ENCODE assay signal across 9 cellular contexts in genomic region chr6:22954749-22955385, GRCh38.
DNase-seq lines count a peak whose midpoint lies in the region; ATAC-seq and TF ChIP-seq lines count a peak whose summit lies in the region.
"Had no signal": no experiment of that assay in that cellular context is flagged by ENCODE, and none has a peak within 500 bp of the region (broad histone marks: within the 10 kb centered on the region; RNA-seq: fewer than 3 reads in every experiment).

No MANE protein-coding gene starts in this region.

- dilution Hi-C loops in mammary epithelial cell (cut with HindIII; ENCODE audit: low sequenced_read_pairs) = no loop called here

- peak overlapping the region; percentile 58 for H2AFZ ChIP-seq in mammary epithelial cell (ENCODE audit: low read depth, low read length)
- H2AFZ ChIP-seq in neuronal stem cell (ENCODE audit: low read length) = peak overlapping the region; percentile 62

- no peaks in the 10 kb centered on the region for H3K79me2 ChIP-seq in mammary epithelial cell (ENCODE audit: insufficient read depth, low read length)

- H2BK120ac ChIP-seq in neuronal stem cell (ENCODE audit: low read depth, low read length) = no peak overlapping the region

- BruUV-seq in mammary epithelial cell (replicated peaks; lab: Mats Ljungman, UMichigan) = no TSS peak

- no peak overlapping the region for H3K14ac ChIP-seq in neuronal stem cell (ENCODE audit: low read length)

- no peaks in the 10 kb centered on the region for H3K9me3 ChIP-seq in mammary epithelial cell (replicated peaks; ENCODE audit: insufficient read depth, low read length)
- peaks cover 0 to 5% of the 10 kb centered on the region in 2 donors for H3K9me3 ChIP-seq in neuronal stem cell (replicated peaks in 1 of 2; ENCODE audit: control insufficient read depth in 2 of 2, insufficient read depth in 1 of 2, low read depth in 1 of 2, low read length in 2 of 2)

- no peaks in the 10 kb centered on the region for H3K79me1 ChIP-seq in neuronal stem cell (ENCODE audit: low read depth, low read length)

- intact Hi-C loops in mammary epithelial cell (cut with micrococcal nuclease) = no loop called here

- WGBS in mammary epithelial cell (ENCODE audit: low coverage, missing lambda C conversion rate) = 19% methylated on average over 5 of the region's 5 CpGs
- WGBS in neuronal stem cell (ENCODE audit: extremely low coverage in 2 of 2, insufficient read length in 2 of 2, insufficient replicate concordance in 1 of 2), 2 donors = no CpG with 5 or more reads among the region's 5 CpGs

- DNase-seq in COLO829 (ENCODE audit: low spot score) = peak; percentile 4
- no peak for DNase-seq in LNCaP clone FGC (ENCODE audit: low read depth)
- peak; percentile 0 for DNase-seq in mammary epithelial cell
- no peak for DNase-seq in neuronal stem cell (ENCODE audit: low spot score)
- no peak for DNase-seq in stimulated activated CD4-positive, alpha-beta T cell treated with anti-CD3 and anti-CD28 coated beads, Interleukin-4, amount 100 ng/mL, for 24 hours
- DNase-seq in germinal center (ENCODE audit: low spot score) = no peak
- DNase-seq in AML-193 (lab: John Stamatoyannopoulos, UW) = no peak

- in situ Hi-C loops in mammary epithelial cell (cut with MboI; ENCODE audit: low sequenced_read_pairs in 2 of 2) = no loop called here

- H4K8ac ChIP-seq in neuronal stem cell (ENCODE audit: low read depth, low read length) = no peak overlapping the region

- peak overlapping the region; percentile 75 for H3K4me2 ChIP-seq in mammary epithelial cell (ENCODE audit: insufficient read depth, low read depth, low read length)
- no peak overlapping the region for H3K4me2 ChIP-seq in neuronal stem cell (ENCODE audit: insufficient read depth, low read length, poor library complexity, severe bottlenecking)

- H4K91ac ChIP-seq in neuronal stem cell (ENCODE audit: low read depth, low read length, poor library complexity) = no peak overlapping the region

- H3K36me3 ChIP-seq in mammary epithelial cell (ENCODE audit: insufficient read depth, low read length) (no peaks in the 10 kb centered on the region), neuronal stem cell (replicated peaks in 1 of 2; ENCODE audit: control insufficient read depth in 2 of 2, insufficient read depth in 2 of 2, low read length in 2 of 2) (no peaks in the 10 kb centered on the region)

- CTCF ChIA-PET in mammary epithelial cell (lab: Charles Lee; ENCODE audit: low non-redundant PET) = no interaction called here

- no peak overlapping the region for H2BK12ac ChIP-seq in neuronal stem cell (ENCODE audit: low read length)

- no peaks in the 10 kb centered on the region for H4K20me1 ChIP-seq in mammary epithelial cell (ENCODE audit: insufficient read depth, low read length)

- TF ChIP-seq CTCF in LNCaP clone FGC (IDR thresholded peaks at IDR 0.05; ENCODE audit: control insufficient read depth, extremely low read depth, insufficient read depth) (no peak), mammary epithelial cell (conservative IDR thresholded peaks at IDR 0.05 in 1 of 2, IDR thresholded peaks at IDR 0.05 in 1 of 2; ENCODE audit: extremely low read depth in 1 of 2, insufficient read depth in 1 of 2, low read depth in 1 of 2, low read length in 2 of 2) (no peak)

- no peak overlapping the region for H3K27ac ChIP-seq in mammary epithelial cell (ENCODE audit: insufficient read depth, low read depth, low read length)
- H3K27ac ChIP-seq in neuronal stem cell (replicated peaks; ENCODE audit: low read length) = no peak overlapping the region

- H3K4ac ChIP-seq in neuronal stem cell (ENCODE audit: low read length) = no peak overlapping the region

- H2BK15ac ChIP-seq in neuronal stem cell (ENCODE audit: low read length) = no peak overlapping the region

- ATAC-seq in GM21390 (IDR thresholded peaks at IDR 0.05; ENCODE audit: unreplicated experiment) = peak; percentile 71
- ATAC-seq: HCT116 had no signal

- H3K27me3 ChIP-seq in mammary epithelial cell (ENCODE audit: insufficient read depth, low read length) (no peaks in the 10 kb centered on the region), neuronal stem cell (ENCODE audit: control insufficient read depth in 3 of 3, insufficient read depth in 3 of 3, low read depth in 1 of 3, low read length in 3 of 3) (no peaks in the 10 kb centered on the region)

- no peak overlapping the region for H3K23ac ChIP-seq in neuronal stem cell (ENCODE audit: low read depth, low read length, poor library complexity)

- no peak overlapping the region for H2BK5ac ChIP-seq in neuronal stem cell (ENCODE audit: low read length)

- peak overlapping the region; percentile 14; the same call in 1 of the 2 replicates for H3K4me3 ChIP-seq in LNCaP clone FGC (ENCODE audit: low read depth, low read length)
- H3K4me3 ChIP-seq in mammary epithelial cell (replicated peaks in 1 of 3; ENCODE audit: insufficient read depth in 1 of 3, low read depth in 2 of 3, low read length in 3 of 3) = peak overlapping the region in 2 of 3 experiments; percentile 25
- no peak overlapping the region for H3K4me3 ChIP-seq in neuronal stem cell (ENCODE audit: low read length in 2 of 2)

- no peak overlapping the region for H3K18ac ChIP-seq in neuronal stem cell (ENCODE audit: low read length)

- H2AK5ac ChIP-seq in neuronal stem cell (ENCODE audit: low read depth, low read length) = no peak overlapping the region

- H3K9ac ChIP-seq in mammary epithelial cell (ENCODE audit: insufficient read depth, low read length) = no peak overlapping the region
- no peak overlapping the region for H3K9ac ChIP-seq in neuronal stem cell (ENCODE audit: low read depth, low read length, poor library complexity)

- H3K4me1 ChIP-seq in mammary epithelial cell (ENCODE audit: insufficient read depth, low read length) (no peaks in the 10 kb centered on the region), neuronal stem cell (ENCODE audit: control insufficient read depth in 2 of 2, insufficient read depth in 1 of 2, low read depth in 1 of 2, low read length in 2 of 2) (no peaks in the 10 kb centered on the region)

Comparison
In these comparisons a context has a peak if more than half of its experiments do, and no peak if none do; other contexts are left out.
1. DNase-seq: peak in COLO829 (single experiment) and mammary epithelial cell (single experiment); none in LNCaP clone FGC (single experiment), neuronal stem cell (single experiment), stimulated activated CD4-positive, alpha-beta T cell treated with anti-CD3 and anti-CD28 coated beads, Interleukin-4, amount 100 ng/mL, for 24 hours (single experiment), germinal center (single experiment) and AML-193 (0 of 2).
2. H3K4me3 ChIP-seq: peak in LNCaP clone FGC (single experiment) and mammary epithelial cell (2 of 3); none in neuronal stem cell (0 of 2).